ENCODE assay signal across 22 cellular contexts in genomic region chr6:112665815-112666214, GRCh38.
DNase-seq lines count a peak whose midpoint lies in the region; ATAC-seq and TF ChIP-seq lines count a peak whose summit lies in the region.
"Had no signal": no experiment of that assay in that cellular context is flagged by ENCODE, and none has a peak within 500 bp of the region (broad histone marks: within the 10 kb centered on the region; RNA-seq: fewer than 3 reads in every experiment).

No MANE protein-coding gene starts in this region.

- no peak overlapping the region for H2AK5ac ChIP-seq in H9 (ENCODE audit: insufficient read length, low read length)

- no CpG with 5 or more reads among the region's 1 CpG for WGBS in H9 (ENCODE audit: extremely low coverage, insufficient read length, low lambda C conversion rate)
- 86% methylated on average over 1 of the region's 1 CpG for WGBS in hepatocyte (ENCODE audit: low lambda C conversion rate, missing lambda C conversion rate)

- no peaks in the 10 kb centered on the region for H3K4me1 Mint-ChIP-seq in H9

- no peaks in the 10 kb centered on the region for H3K79me2 ChIP-seq in H9 (ENCODE audit: insufficient read depth, low read length)
- no peaks in the 10 kb centered on the region for H3K79me2 ChIP-seq in hepatocyte

- H3K9me3 ChIP-seq in H9 (ENCODE audit: control insufficient read depth, low read depth, low read length) (no peaks in the 10 kb centered on the region), hepatocyte (ENCODE audit: low read depth) (no peaks in the 10 kb centered on the region)
- H3K9me3 ChIP-seq: pancreas had no signal

- H4K8ac ChIP-seq in H9 (replicated peaks; ENCODE audit: insufficient read length, low read depth, low read length) = no peak overlapping the region

- no peaks in the 10 kb centered on the region for H3K9me2 ChIP-seq in hepatocyte (replicated peaks; ENCODE audit: insufficient read depth)

- H3K14ac ChIP-seq in H9 (ENCODE audit: insufficient read depth, low read length) = no peak overlapping the region

- H3T11ph ChIP-seq in H9 (ENCODE audit: low read length) = no peak overlapping the region

- H2BK15ac ChIP-seq in H9 (ENCODE audit: low read depth, low read length) = no peak overlapping the region

- H3K79me1 ChIP-seq in H9 (ENCODE audit: insufficient read depth, low read depth, low read length, poor library complexity, severe bottlenecking) = no peaks in the 10 kb centered on the region

- H2BK12ac ChIP-seq in H9 (ENCODE audit: insufficient read length, low read depth, low read length) = no peak overlapping the region

- no peaks in the 10 kb centered on the region for H3K27me3 ChIP-seq in H9 (ENCODE audit: insufficient read depth, low read length)
- H3K27me3 ChIP-seq in hepatocyte = no peaks in the 10 kb centered on the region
- H3K27me3 ChIP-seq: pancreas had no signal

- peak overlapping the region; percentile 28 for H2BK120ac ChIP-seq in H9 (ENCODE audit: low read depth, low read length, poor library complexity, severe bottlenecking)

- no peak for ATAC-seq in HG02973 (IDR thresholded peaks at IDR 0.05; ENCODE audit: unreplicated experiment)
- ATAC-seq: CD8-positive, alpha-beta T cell; naive thymus-derived CD4-positive, alpha-beta T cell; pancreas had no signal

- no peak overlapping the region for H3K4me3 Mint-ChIP-seq in H9
- H3K4me3 Mint-ChIP-seq: CD8-positive, alpha-beta T cell; naive thymus-derived CD4-positive, alpha-beta T cell had no signal

- no peak overlapping the region for H3K23ac ChIP-seq in H9 (ENCODE audit: insufficient read length, low read depth, low read length)

- H4K5ac ChIP-seq in H9 (ENCODE audit: insufficient read length, low read depth, low read length) = no peak overlapping the region

- no peak overlapping the region for H4K91ac ChIP-seq in H9 (ENCODE audit: insufficient read length, low read depth, low read length)

- H4K20me1 ChIP-seq in H9 (ENCODE audit: control insufficient read depth, insufficient read depth, insufficient read length) (no peaks in the 10 kb centered on the region), hepatocyte (ENCODE audit: insufficient read depth, poor library complexity, severe bottlenecking) (no peaks in the 10 kb centered on the region)

- H3K27me3 Mint-ChIP-seq in H9 (ENCODE audit: low read depth) = no peaks in the 10 kb centered on the region
- H3K27me3 Mint-ChIP-seq: naive thymus-derived CD4-positive, alpha-beta T cell had no signal

- H3K4ac ChIP-seq in H9 (ENCODE audit: low read depth, low read length) = no peak overlapping the region

- H3K27ac ChIP-seq in H9 (ENCODE audit: insufficient read length, low read depth, low read length) = no peak overlapping the region
- H3K27ac ChIP-seq in hepatocyte = no peak overlapping the region
- H3K27ac ChIP-seq: pancreas had no signal

- DNase-seq in AG08395 (ENCODE audit: low spot score) (peak; percentile 22), H9 (no peak), amniotic epithelial cell (ENCODE audit: low read depth) (peak; percentile 24), fibroblast of peridontal ligament (ENCODE audit: extremely low read depth) (peak; percentile 34), hepatocyte (ENCODE audit: low spot score) (no peak), mesenteric fat pad (ENCODE audit: low spot score) (no peak), cerebellar nuclear complex (lab: John Stamatoyannopoulos, UW) (no peak)
- DNase-seq: ACHN; activated CD4-positive, alpha-beta T cell treated with anti-CD3 and anti-CD28 coated beads for 48 hours; activated CD8-positive, alpha-beta memory T cell treated with anti-CD3 and anti-CD28 coated beads, Interleukin-2, amount 50 U/mL, for 4 hours; activated gamma-delta T cell; amniotic stem cell; CD8-positive, alpha-beta T cell; DND-41; glutamatergic neuron; H7; naive thymus-derived CD4-positive, alpha-beta T cell; NCI-H1417 treated with DMSO at 0.1 percent for 48 hours; NCI-H2227 treated with DMSO at 0.1 percent for 48 hours; pancreas; stimulated activated CD4-positive, alpha-beta T cell treated with anti-CD3 and anti-CD28 coated beads, Interleukin-2, amount 100 ng/mL, for 48 hours had no signal

- H2BK20ac ChIP-seq in H9 (ENCODE audit: low read depth, low read length, poor library complexity, severe bottlenecking) = no peak overlapping the region

- no peak overlapping the region for H3K9ac ChIP-seq in H9 (ENCODE audit: extremely low read depth, insufficient read length, low read length)

- peaks cover 0 to 6% (median 5%) of the 10 kb centered on the region in 3 experiments; a peak in 2 of 7 replicates for H3K36me3 Mint-ChIP-seq in H9 (ENCODE audit: insufficient read depth in 1 of 3, low read depth in 3 of 3)
- H3K36me3 Mint-ChIP-seq: CD8-positive, alpha-beta T cell; naive thymus-derived CD4-positive, alpha-beta T cell had no signal

- no peak overlapping the region for H2AFZ ChIP-seq in H9 (ENCODE audit: low read length)
- H2AFZ ChIP-seq in hepatocyte = no peak overlapping the region

- H3K4me2 ChIP-seq in H9 (ENCODE audit: insufficient read depth, insufficient read length, low read length) (no peak overlapping the region), hepatocyte (no peak overlapping the region)

- H3K27ac Mint-ChIP-seq in H9 = no peak overlapping the region
- H3K27ac Mint-ChIP-seq: CD8-positive, alpha-beta T cell; naive thymus-derived CD4-positive, alpha-beta T cell had no signal

- TF ChIP-seq CTCF in H9 (conservative IDR thresholded peaks at IDR 0.05) (no peak), hepatocyte (IDR thresholded peaks at IDR 0.05; ENCODE audit: poor library complexity) (no peak)

- no peaks in the 10 kb centered on the region for H3K23me2 ChIP-seq in H9 (ENCODE audit: insufficient read length, low read depth, low read length, poor library complexity, severe bottlenecking)

- H3K4me1 ChIP-seq in H9 (ENCODE audit: insufficient read depth, low read length) = no peaks in the 10 kb centered on the region
- H3K4me1 ChIP-seq in hepatocyte (ENCODE audit: insufficient read depth) = no peaks in the 10 kb centered on the region
- H3K4me1 ChIP-seq: pancreas had no signal

- H2BK5ac ChIP-seq in H9 (ENCODE audit: insufficient read length, low read length) = no peak overlapping the region

- no peak overlapping the region for H3K56ac ChIP-seq in H9 (ENCODE audit: insufficient read length, low read depth, low read length)

- H3K9me3 Mint-ChIP-seq in H9 = peaks cover 3 to 4% of the 10 kb centered on the region in 2 experiments; a peak in 3 of 5 replicates
- H3K9me3 Mint-ChIP-seq: CD8-positive, alpha-beta T cell had no signal

- H3K36me3 ChIP-seq in hepatocyte (replicated peaks; ENCODE audit: insufficient read depth, low read depth) = no peaks in the 10 kb centered on the region
- H3K36me3 ChIP-seq: pancreas had no signal

- no peak overlapping the region for H3K4me3 ChIP-seq in hepatocyte
- H3K4me3 ChIP-seq: pancreas had no signal

- H3K18ac ChIP-seq in H9 (ENCODE audit: insufficient read length, low read depth, low read length) = no peak overlapping the region

Comparison
In these comparisons a context has a peak if more than half of its experiments do, and no peak if none do; other contexts are left out.
1. DNase-seq: peak in AG08395 (single experiment), amniotic epithelial cell (single experiment) and fibroblast of peridontal ligament (single experiment); none in H9 (single experiment), hepatocyte (single experiment), mesenteric fat pad (single experiment) and cerebellar nuclear complex (0 of 2).